ENCODE assay signal across 18 cellular contexts in the genomic region with DNA sequence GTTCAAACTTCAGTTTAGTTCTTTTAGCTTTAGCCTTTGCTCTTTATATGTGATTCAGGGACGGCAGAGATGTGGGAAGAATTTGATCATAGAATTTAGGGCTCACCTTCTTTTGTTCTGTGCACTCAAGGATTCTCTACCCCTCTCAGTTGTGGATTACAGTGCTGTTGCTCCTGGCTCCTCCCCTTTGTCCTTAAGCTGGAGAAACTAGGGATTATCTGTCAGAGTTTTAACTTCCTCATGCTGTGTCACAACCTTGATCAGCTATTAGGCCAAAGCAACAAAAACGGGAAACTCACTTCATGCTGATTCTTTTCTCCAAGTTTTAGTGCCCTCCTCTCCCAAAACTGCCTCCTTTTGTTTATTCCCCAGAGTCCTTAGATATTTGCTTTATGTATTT. TPM values are rescaled to one million over a fixed set of nuclear protein-coding genes. Genes with fewer than 3 reads are reported as not detected.
"Had no signal": no experiment of that assay in that cellular context is flagged by ENCODE, and none has a peak within 500 bp of the region (broad histone marks: within the 10 kb centered on the region; RNA-seq: fewer than 3 reads in every experiment).

No MANE protein-coding gene starts in this region.

- DNase-seq: activated effector memory CD4-positive, alpha-beta T cell treated with Interleukin-2 at 50 U/mL for 16 hours; activated naive CD4-positive, alpha-beta T cell treated with Interleukin-2 at 50 U/mL for 16 hours; activated T-cell treated with anti-CD3 and anti-CD28 coated beads for 4 hours; anterior cingulate cortex; colonic mucosa; effector CD8-positive, alpha-beta T cell; erythroblast; naive thymus-derived CD8-positive, alpha-beta T cell; occipital lobe; spleen; stimulated activated CD4-positive, alpha-beta T cell treated with anti-CD3 and anti-CD28 coated beads, Interleukin-2, amount 100 ng/mL, for 48 hours; stimulated activated naive CD4-positive, alpha-beta T cell treated with Interleukin-2 at 50 U/mL for 16 hours had no signal

- H3K27ac ChIP-seq: colonic mucosa, gastroesophageal sphincter, hepatocyte, right atrium auricular region, tibial nerve had no signal

- H3K36me3 ChIP-seq: colonic mucosa, gastroesophageal sphincter, right atrium auricular region, spleen, tibial nerve had no signal

- H3K4me1 ChIP-seq: colonic mucosa, gastroesophageal sphincter, right atrium auricular region, spleen, tibial nerve had no signal

- H3K27me3 ChIP-seq: colonic mucosa, gastroesophageal sphincter, hepatocyte, right atrium auricular region, spleen, tibial nerve had no signal

- ATAC-seq: gastroesophageal sphincter; naive thymus-derived CD8-positive, alpha-beta T cell had no signal

- H3K9me3 ChIP-seq: colonic mucosa, gastroesophageal sphincter, right atrium auricular region, tibial nerve had no signal

- H3K4me2 ChIP-seq: hepatocyte had no signal

- H3K4me3 ChIP-seq: colonic mucosa, gastroesophageal sphincter, hepatocyte, right atrium auricular region, spleen, tibial nerve had no signal

RNA-seq across cellular contexts. Expression of a gene that starts 13.0 kb away (rescaled TPM):
- total RNA-seq: naive thymus-derived CD8-positive, alpha-beta T cell; T-helper 1 cell treated with Interleukin-12 subunit alpha and Interleukin-12 subunit beta and Interleukin-4 antibody, amounts not matched to agents 30 ng/mL and 1 ng/mL, for 36 hours had no signal
- polyA plus RNA-seq: naive thymus-derived CD8-positive, alpha-beta T cell had no signal

RNA-seq across cellular contexts. Expression of a gene that starts 27.1 kb away (rescaled TPM):
- total RNA-seq: dermis microvascular lymphatic vessel endothelial cell; naive thymus-derived CD8-positive, alpha-beta T cell; T-helper 1 cell treated with Interleukin-12 subunit alpha and Interleukin-12 subunit beta and Interleukin-4 antibody, amounts not matched to agents 30 ng/mL and 1 ng/mL, for 36 hours had no signal
- polyA plus RNA-seq: naive thymus-derived CD8-positive, alpha-beta T cell had no signal
